Comparison of ENCODE assay signal across 11 cellular contexts in the genomic region with DNA sequence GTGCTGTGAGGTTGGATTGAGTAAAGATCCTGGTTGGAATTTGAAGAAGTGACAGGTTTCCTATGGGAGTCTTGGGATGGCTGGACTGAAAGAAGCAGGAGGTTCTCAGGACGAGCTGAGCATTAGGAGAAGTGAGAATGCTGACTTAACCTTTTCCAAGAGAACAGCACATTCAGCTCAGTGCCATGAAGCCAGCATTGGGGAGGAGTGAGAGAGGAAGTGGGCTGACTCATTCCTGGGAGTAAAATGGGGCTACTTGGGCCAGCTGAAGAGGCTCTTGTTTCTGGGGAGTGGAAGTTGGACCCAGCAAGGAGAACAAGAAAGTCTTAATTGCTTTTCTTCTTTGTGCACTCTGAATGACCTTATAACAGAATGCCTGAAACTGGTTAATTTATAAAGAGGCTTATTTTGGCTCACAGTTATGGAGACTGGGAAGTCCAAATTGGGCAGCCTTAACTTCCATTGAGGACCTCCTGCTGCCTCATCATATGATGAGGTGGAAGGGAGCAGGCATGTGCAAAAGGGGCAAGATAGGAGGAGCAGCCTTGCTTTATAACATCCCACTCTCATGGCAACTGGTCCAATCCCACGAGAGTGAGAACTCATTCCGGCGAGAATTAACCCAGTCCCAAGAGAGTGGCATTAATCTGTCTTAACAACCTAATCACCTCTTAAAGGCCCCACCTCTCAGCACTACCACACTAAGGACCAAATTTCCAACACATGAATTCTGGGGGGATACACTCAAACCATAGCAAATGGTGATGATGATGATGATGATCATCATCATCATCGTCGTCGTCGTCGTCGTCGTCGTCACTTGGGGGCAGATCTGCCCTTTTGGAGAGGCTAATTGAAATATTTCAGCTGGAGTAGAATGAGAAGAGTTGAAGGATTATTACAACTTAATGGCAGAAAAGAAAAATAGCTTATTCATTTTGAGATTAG. TPM values are rescaled to one million over a fixed set of nuclear protein-coding genes. Genes with fewer than 3 reads are reported as not detected.
DNase-seq lines count a peak whose midpoint lies in the region; ATAC-seq, FAIRE-seq and TF ChIP-seq lines count a peak whose summit lies in the region.
"Had no signal": no experiment of that assay in that cellular context is flagged by ENCODE, and none has a peak within 500 bp of the region (broad histone marks: within the 10 kb centered on the region; RNA-seq: fewer than 3 reads in every experiment).

No MANE protein-coding gene starts in this region.

- H3K4me3 ChIP-seq in A549 (no peak overlapping the region), HEK293 (ENCODE audit: low read depth, low read length) (no peak overlapping the region)

- no peak for TF ChIP-seq EP300 in A549 (IDR thresholded peaks at IDR 0.05)

- TF ChIP-seq RAD21 in A549 (conservative IDR thresholded peaks at IDR 0.05 in 1 of 2, IDR thresholded peaks at IDR 0.05 in 1 of 2): no peak

- no peaks in the 10 kb centered on the region for H3K4me1 Mint-ChIP-seq in endothelial cell (ENCODE audit: unreplicated experiment)

- DNase-seq in A549 (ENCODE audit: low read depth in 1 of 2, low spot score in 1 of 2): no peak
- peak; percentile 29 for DNase-seq in amniotic epithelial cell (ENCODE audit: low read depth)
- peak; percentile 19 to 27 for DNase-seq in hippocampal formation (lab: John Stamatoyannopoulos, UW)
- DNase-seq in NCI-H187 treated with DMSO at 0.1 percent for 48 hours (lab: John Stamatoyannopoulos, UW): no peak
- no peak for DNase-seq in endothelial cell (ENCODE audit: low spot score)
- no peak for DNase-seq in stimulated activated naive CD4-positive, alpha-beta T cell treated with Interleukin-2 at 50 U/mL for 16 hours (lab: John Stamatoyannopoulos, UW)
- DNase-seq in OCI-M2 (lab: John Stamatoyannopoulos, UW; ENCODE audit: unreplicated experiment): no peak
- DNase-seq: activated effector memory CD4-positive, alpha-beta T cell treated with Interleukin-2 at 50 U/mL for 16 hours; T-helper 2 cell had no signal

- H3K9me3 ChIP-seq in A549 (no peaks in the 10 kb centered on the region), HEK293 (ENCODE audit: control insufficient read depth, insufficient read depth, low read depth, low read length) (no peaks in the 10 kb centered on the region)

- CTCF ChIA-PET in A549 (lab: Yijun Ruan, JAX) (interaction anchor here (0.6 to 2.6 kb wide), 7 partner anchors 13 to 199 kb away, joined by 3 to 11 read pairs (median 3); no protein-coding TSS in a partner anchor), HEK293 (lab: Yijun Ruan, JAX) (interaction anchor here (0.7 kb wide), 1 partner anchor 247 kb away, joined by 3 read pairs; no protein-coding TSS in a partner anchor)

- no peak overlapping the region for H3K4me2 ChIP-seq in A549

- POLR2A ChIA-PET in A549 (lab: Yijun Ruan, JAX): interaction anchor here (1.2 kb wide), 1 partner anchor 26 kb away, joined by 10 read pairs; no protein-coding TSS in a partner anchor
- POLR2A ChIA-PET in HEK293 (lab: Yijun Ruan, JAX): no interaction called here

- WGBS in A549 (ENCODE audit: missing lambda C conversion rate): 94% methylated on average over 12 of the region's 12 CpGs

- H3K4me3 Mint-ChIP-seq in endothelial cell (ENCODE audit: unreplicated experiment): no peak overlapping the region

- H3K36me3 ChIP-seq in HEK293 (ENCODE audit: control insufficient read depth in 2 of 2, insufficient read depth in 1 of 2, low read length in 2 of 2): peaks cover 33 to 93% of the 10 kb centered on the region in 2 experiments

- TF ChIP-seq CTCF in A549 (IDR thresholded peaks at IDR 0.05) (no peak), HEK293 (tag by site-specific recombination; IDR thresholded peaks at IDR 0.05) (no peak), endothelial cell (IDR thresholded peaks at IDR 0.05; ENCODE audit: unreplicated experiment) (no peak)

- FAIRE-seq in A549 (lab: Jason Lieb, UNC): no peak

- H3K27me3 Mint-ChIP-seq in endothelial cell (ENCODE audit: unreplicated experiment): no peaks in the 10 kb centered on the region

- ATAC-seq in A549: no peak

- no peak overlapping the region for H3K27ac Mint-ChIP-seq in endothelial cell (ENCODE audit: unreplicated experiment)

- no peaks in the 10 kb centered on the region for H3K9me3 Mint-ChIP-seq in endothelial cell (ENCODE audit: unreplicated experiment)

- peaks cover 48% of the 10 kb centered on the region for H3K36me3 Mint-ChIP-seq in endothelial cell (ENCODE audit: low read depth, unreplicated experiment)

- TF ChIP-seq POLR2A in A549 (IDR thresholded peaks at IDR 0.05; ENCODE audit: low read length): no peak

- H3K4me1 ChIP-seq in A549 (no peaks in the 10 kb centered on the region), HEK293 (ENCODE audit: control insufficient read depth, insufficient read depth, low read length) (no peaks in the 10 kb centered on the region)

- H3K27ac ChIP-seq in A549 (no peak overlapping the region), HEK293 (ENCODE audit: extremely low read depth, low read depth, low read length) (no peak overlapping the region)
- H3K27ac ChIP-seq: C4-2B had no signal

TF ChIP-seq in A549, 52 proteins besides CTCF, POLR2A, EP300 and RAD21:
- peak; percentile 35 for TF ChIP-seq MAFK (IDR thresholded peaks at IDR 0.05; ENCODE audit: partially characterized antibody)
- no peak for TF ChIP-seq ESRRA (IDR thresholded peaks at IDR 0.05; ENCODE audit: borderline replicate concordance, low read length)

TF ChIP-seq in HEK293, 187 proteins besides CTCF, POLR2A, EP300 and RAD21:
- TF ChIP-seq, protein P1, sequence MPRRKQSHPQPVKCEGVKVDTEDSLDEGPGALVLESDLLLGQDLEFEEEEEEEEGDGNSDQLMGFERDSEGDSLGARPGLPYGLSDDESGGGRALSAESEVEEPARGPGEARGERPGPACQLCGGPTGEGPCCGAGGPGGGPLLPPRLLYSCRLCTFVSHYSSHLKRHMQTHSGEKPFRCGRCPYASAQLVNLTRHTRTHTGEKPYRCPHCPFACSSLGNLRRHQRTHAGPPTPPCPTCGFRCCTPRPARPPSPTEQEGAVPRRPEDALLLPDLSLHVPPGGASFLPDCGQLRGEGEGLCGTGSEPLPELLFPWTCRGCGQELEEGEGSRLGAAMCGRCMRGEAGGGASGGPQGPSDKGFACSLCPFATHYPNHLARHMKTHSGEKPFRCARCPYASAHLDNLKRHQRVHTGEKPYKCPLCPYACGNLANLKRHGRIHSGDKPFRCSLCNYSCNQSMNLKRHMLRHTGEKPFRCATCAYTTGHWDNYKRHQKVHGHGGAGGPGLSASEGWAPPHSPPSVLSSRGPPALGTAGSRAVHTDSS (tag by site-specific recombination; IDR thresholded peaks at IDR 0.05): peak; percentile 93
- TF ChIP-seq WT1 (tag by site-specific recombination; IDR thresholded peaks at IDR 0.05): peak; percentile 24; the same call in 1 of the 2 replicates
- TF ChIP-seq ZNF48 (tag by site-specific recombination; IDR thresholded peaks at IDR 0.05): no peak
TF ChIP-seq in HEK293: peak in this region for 2.

RNA-seq across cellular contexts. Expression of a gene that starts 26.1 kb away (rescaled TPM):
- polyA plus RNA-seq in A549 (2011; rRNA removed) (145 and 185 TPM in 2 replicates), A549 (2017; fragmentation: RNase III; extraction: RNeasy Plus Mini Kit Qiagen cat#74134 plus additional on column Dnase treatment) (128 to 131 TPM (median 129 TPM) in 3 replicates)
- polyA plus RNA-seq in A549 (2012; cell fraction: cytosol; rRNA removed): 151 and 179 TPM in 2 replicates
- polyA plus RNA-seq in A549 (2012; cell fraction: nucleus; rRNA removed): 66.6 and 72.0 TPM in 2 replicates
- 43.1 and 44.4 TPM in 2 replicates for polyA minus RNA-seq in A549 (2011; rRNA and poly(A)+ RNA removed)
- 68.3 TPM for total RNA-seq in endothelial cell (ENCODE audit: unreplicated experiment)

RNA-seq across cellular contexts. Expression of a gene that starts 31.9 kb away (rescaled TPM):
- polyA plus RNA-seq in A549 (2011; rRNA removed): 6.1 and 7.5 TPM in 2 replicates
- polyA plus RNA-seq in A549 (2012; cell fraction: cytosol; rRNA removed): 3.0 and 3.6 TPM in 2 replicates
- polyA plus RNA-seq in A549 (2012; cell fraction: nucleus; rRNA removed): 9.1 and 9.5 TPM in 2 replicates
- polyA plus RNA-seq in A549 (2017; fragmentation: RNase III; extraction: RNeasy Plus Mini Kit Qiagen cat#74134 plus additional on column Dnase treatment): 4.5 to 5.2 TPM (median 4.6 TPM) in 3 replicates
- polyA minus RNA-seq in A549 (2011; rRNA and poly(A)+ RNA removed): 7.8 and 10.6 TPM in 2 replicates
- 23.0 TPM for total RNA-seq in endothelial cell (ENCODE audit: unreplicated experiment)

RNA-seq across cellular contexts. Expression of a gene that starts 60.0 kb away (rescaled TPM):
- 0.04 and 0.07 TPM in 2 replicates for polyA plus RNA-seq in A549 (2011; rRNA removed)
- polyA plus RNA-seq in A549 (2012; cell fraction: cytosol; rRNA removed): 0.34 and 0.36 TPM in 2 replicates
- 0.26 and 0.48 TPM in 2 replicates for polyA plus RNA-seq in A549 (2012; cell fraction: nucleus; rRNA removed)
- 0.26 to 0.51 TPM (median 0.33 TPM) in 3 replicates for polyA plus RNA-seq in A549 (2017; fragmentation: RNase III; extraction: RNeasy Plus Mini Kit Qiagen cat#74134 plus additional on column Dnase treatment)
- polyA minus RNA-seq in A549 (2011; rRNA and poly(A)+ RNA removed): 0.21 and 1.4 TPM in 2 replicates
- 8.3 TPM for total RNA-seq in endothelial cell (ENCODE audit: unreplicated experiment)

Comparison
In these comparisons a context has a peak if more than half of its experiments do, and no peak if none do; other contexts are left out.
1. DNase-seq: peak in amniotic epithelial cell (single experiment) and hippocampal formation (2 of 2); none in A549 (0 of 2), NCI-H187 treated with DMSO at 0.1 percent for 48 hours (single experiment), endothelial cell (single experiment), stimulated activated naive CD4-positive, alpha-beta T cell treated with Interleukin-2 at 50 U/mL for 16 hours (single experiment) and OCI-M2 (single experiment).